In the genomic region with DNA sequence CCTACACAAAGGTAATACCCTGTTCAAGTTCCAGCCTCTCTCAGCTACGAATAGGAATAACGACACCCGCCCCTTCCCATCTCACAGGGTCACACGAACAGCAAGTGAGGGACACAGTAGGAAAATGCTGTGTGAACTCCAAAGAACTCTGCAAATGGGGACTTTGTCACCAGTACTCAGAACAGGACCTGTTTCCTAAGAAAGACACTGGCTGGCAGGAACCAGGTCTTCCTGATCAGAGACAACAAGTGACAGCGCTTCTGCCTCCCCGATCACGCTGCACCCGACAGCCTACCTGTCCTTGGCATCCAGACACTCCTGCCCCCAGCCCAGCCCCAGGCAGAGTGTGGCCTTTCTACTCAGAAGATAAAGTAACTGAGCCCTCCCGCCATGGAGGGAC, we compare ENCODE assay signal across 2 cellular contexts.
TF ChIP-seq lines count a peak whose summit lies in the region.

No MANE protein-coding gene starts in this region.

TF ChIP-seq in liver, 16 proteins besides CTCF, POLR2A, EP300 and RAD21:
- TF ChIP-seq HNF4A (conservative IDR thresholded peaks at IDR 0.05) (peak; percentile 75 to 90), FOXA1 (IDR thresholded peaks at IDR 0.05) (no peak), FOXA2 (IDR thresholded peaks at IDR 0.05) (no peak), ZBTB33 (IDR thresholded peaks at IDR 0.05) (no peak), RXRA (IDR thresholded peaks at IDR 0.05) (peak; percentile 71 to 87), NR2F2 (IDR thresholded peaks at IDR 0.05) (no peak), HNF4G (IDR thresholded peaks at IDR 0.05) (peak; percentile 54), YY1 (IDR thresholded peaks at IDR 0.05) (no peak), SP1 (IDR thresholded peaks at IDR 0.05) (peak; percentile 82), GABPA (IDR thresholded peaks at IDR 0.05 in 1 of 2, conservative IDR thresholded peaks at IDR 0.05 in 1 of 2) (no peak), TAF1 (conservative IDR thresholded peaks at IDR 0.05) (no peak), JUND (IDR thresholded peaks at IDR 0.05) (no peak), MAX (IDR thresholded peaks at IDR 0.05) (no peak), EGR1 (IDR thresholded peaks at IDR 0.05; ENCODE audit: low read depth in 2 of 2) (no peak), ATF3 (IDR thresholded peaks at IDR 0.05) (no peak)
- TF ChIP-seq, protein P1, sequence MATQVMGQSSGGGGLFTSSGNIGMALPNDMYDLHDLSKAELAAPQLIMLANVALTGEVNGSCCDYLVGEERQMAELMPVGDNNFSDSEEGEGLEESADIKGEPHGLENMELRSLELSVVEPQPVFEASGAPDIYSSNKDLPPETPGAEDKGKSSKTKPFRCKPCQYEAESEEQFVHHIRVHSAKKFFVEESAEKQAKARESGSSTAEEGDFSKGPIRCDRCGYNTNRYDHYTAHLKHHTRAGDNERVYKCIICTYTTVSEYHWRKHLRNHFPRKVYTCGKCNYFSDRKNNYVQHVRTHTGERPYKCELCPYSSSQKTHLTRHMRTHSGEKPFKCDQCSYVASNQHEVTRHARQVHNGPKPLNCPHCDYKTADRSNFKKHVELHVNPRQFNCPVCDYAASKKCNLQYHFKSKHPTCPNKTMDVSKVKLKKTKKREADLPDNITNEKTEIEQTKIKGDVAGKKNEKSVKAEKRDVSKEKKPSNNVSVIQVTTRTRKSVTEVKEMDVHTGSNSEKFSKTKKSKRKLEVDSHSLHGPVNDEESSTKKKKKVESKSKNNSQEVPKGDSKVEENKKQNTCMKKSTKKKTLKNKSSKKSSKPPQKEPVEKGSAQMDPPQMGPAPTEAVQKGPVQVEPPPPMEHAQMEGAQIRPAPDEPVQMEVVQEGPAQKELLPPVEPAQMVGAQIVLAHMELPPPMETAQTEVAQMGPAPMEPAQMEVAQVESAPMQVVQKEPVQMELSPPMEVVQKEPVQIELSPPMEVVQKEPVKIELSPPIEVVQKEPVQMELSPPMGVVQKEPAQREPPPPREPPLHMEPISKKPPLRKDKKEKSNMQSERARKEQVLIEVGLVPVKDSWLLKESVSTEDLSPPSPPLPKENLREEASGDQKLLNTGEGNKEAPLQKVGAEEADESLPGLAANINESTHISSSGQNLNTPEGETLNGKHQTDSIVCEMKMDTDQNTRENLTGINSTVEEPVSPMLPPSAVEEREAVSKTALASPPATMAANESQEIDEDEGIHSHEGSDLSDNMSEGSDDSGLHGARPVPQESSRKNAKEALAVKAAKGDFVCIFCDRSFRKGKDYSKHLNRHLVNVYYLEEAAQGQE (IDR thresholded peaks at IDR 0.05) = no peak

TF ChIP-seq in HepG2, 621 proteins besides CTCF, POLR2A, EP300 and RAD21:
- TF ChIP-seq ZNF24 (IDR thresholded peaks at IDR 0.05) (no peak), REPIN1 (CRISPR knock-in tag; IDR thresholded peaks at IDR 0.05; ENCODE audit: borderline replicate concordance, low read depth) (no peak), ZNF644 (CRISPR knock-in tag; IDR thresholded peaks at IDR 0.05; ENCODE audit: low read depth) (no peak), SCMH1 (CRISPR knock-in tag; IDR thresholded peaks at IDR 0.05; ENCODE audit: borderline replicate concordance) (no peak), KLF6 (CRISPR knock-in tag; IDR thresholded peaks at IDR 0.05) (no peak), ZNF274 (CRISPR knock-in tag; IDR thresholded peaks at IDR 0.05) (no peak), ZBTB43 (CRISPR knock-in tag; conservative IDR thresholded peaks at IDR 0.05) (no peak), ZBTB40 (IDR thresholded peaks at IDR 0.05) (no peak), ZBTB40 (CRISPR knock-in tag; IDR thresholded peaks at IDR 0.05) (no peak), MXI1 (IDR thresholded peaks at IDR 0.05; ENCODE audit: borderline replicate concordance, low read depth, low read length) (no peak), ZNF850 (CRISPR knock-in tag; conservative IDR thresholded peaks at IDR 0.05) (no peak), MXD1 (CRISPR knock-in tag; IDR thresholded peaks at IDR 0.05) (no peak)
